34 cellular contexts compared by ENCODE assay signal in the genomic region with DNA sequence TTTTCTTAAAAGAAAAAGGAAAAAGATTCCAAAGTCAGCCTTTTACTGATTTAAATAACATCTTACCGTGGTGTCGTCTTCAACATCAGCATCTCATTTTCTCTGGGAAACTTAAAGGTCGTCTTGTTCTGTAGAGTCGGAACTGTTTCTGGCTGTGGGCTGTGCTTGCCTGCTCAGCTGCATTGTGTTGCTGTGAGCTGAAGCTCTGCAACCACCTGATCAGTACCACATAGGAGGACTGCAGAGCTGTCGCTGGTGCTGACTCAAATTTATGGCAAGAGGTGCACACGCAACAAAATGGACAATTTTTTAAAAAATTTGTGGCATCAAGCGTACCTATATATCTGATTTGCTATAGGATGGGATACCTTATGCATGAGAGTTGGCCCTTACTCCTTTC. TPM values are rescaled to one million over a fixed set of nuclear protein-coding genes. Genes with fewer than 3 reads are reported as not detected.
DNase-seq lines count a peak whose midpoint lies in the region; ATAC-seq, FAIRE-seq and TF ChIP-seq lines count a peak whose summit lies in the region.
"Had no signal": no experiment of that assay in that cellular context is flagged by ENCODE, and none has a peak within 500 bp of the region (broad histone marks: within the 10 kb centered on the region; RNA-seq: fewer than 3 reads in every experiment).

A gene with protein sequence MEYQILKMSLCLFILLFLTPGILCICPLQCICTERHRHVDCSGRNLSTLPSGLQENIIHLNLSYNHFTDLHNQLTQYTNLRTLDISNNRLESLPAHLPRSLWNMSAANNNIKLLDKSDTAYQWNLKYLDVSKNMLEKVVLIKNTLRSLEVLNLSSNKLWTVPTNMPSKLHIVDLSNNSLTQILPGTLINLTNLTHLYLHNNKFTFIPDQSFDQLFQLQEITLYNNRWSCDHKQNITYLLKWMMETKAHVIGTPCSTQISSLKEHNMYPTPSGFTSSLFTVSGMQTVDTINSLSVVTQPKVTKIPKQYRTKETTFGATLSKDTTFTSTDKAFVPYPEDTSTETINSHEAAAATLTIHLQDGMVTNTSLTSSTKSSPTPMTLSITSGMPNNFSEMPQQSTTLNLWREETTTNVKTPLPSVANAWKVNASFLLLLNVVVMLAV (minus strand): TSS at position 150 of the 400 bp plus-strand sequence. CDS start 908 bp downstream, outside the sequence.

- H3K27ac ChIP-seq in caudate nucleus (ENCODE audit: low read depth, low read length) (peak within 1 kb of the TSS; percentile 95), layer of hippocampus (ENCODE audit: low read depth, low read length) (peak within 1 kb of the TSS; percentile 81), substantia nigra (ENCODE audit: low read depth, low read length, poor library complexity, severe bottlenecking) (peak within 1 kb of the TSS; percentile 92)
- H3K27ac ChIP-seq: BLaER1 treated with 17β-estradiol and CSF1 and Interleukin-3, amounts not matched to agents 10 nM and 100 nM; left ventricle myocardium inferior; psoas muscle; RWPE1; upper lobe of left lung had no signal

- H3K36me3 Mint-ChIP-seq in HFFc6 (ENCODE audit: low read depth): peaks cover 25% of the 10 kb centered on the region

- H3K27me3 ChIP-seq in layer of hippocampus (ENCODE audit: control insufficient read depth, insufficient read depth, low read length): no peaks in the 10 kb centered on the region
- H3K27me3 ChIP-seq: BLaER1 treated with 17β-estradiol and CSF1 and Interleukin-3, amounts not matched to agents 10 nM and 100 nM; upper lobe of left lung had no signal

- H3K4me3 Mint-ChIP-seq in HFFc6: no peak within 1 kb of the TSS; the same call in 1 of the 2 replicates
- H3K4me3 Mint-ChIP-seq: activated CD8-positive, alpha-beta memory T cell treated with anti-CD3 and anti-CD28 coated beads, Interleukin-2, amount 10 ng/mL, durations not matched to agents 7 days and 5 days; activated naive CD4-positive, alpha-beta T cell treated with anti-CD3 and anti-CD28 coated beads, Interleukin-2, amount 50 U/mL, for 24 hours; activated T-helper 1 cell treated with anti-CD3 and anti-CD28 coated beads, Interleukin-12 subunit alpha, Interleukin-12 subunit beta, Interleukin-2, Interleukin-4 antibody, amounts not matched to agents 30 ng/mL and 10 ng/mL and 1 ng/mL, durations not matched to agents 14 hours and 24 hours and 36 hours; immature natural killer cell; nephron had no signal

- no peak for TF ChIP-seq CTCF in HFFc6 (IDR thresholded peaks at IDR 0.05)

- FAIRE-seq in GM12892 (lab: Jason Lieb, UNC): peak; percentile 9
- FAIRE-seq: GM12878, HepG2 had no signal

- no peaks in the 10 kb centered on the region; the same call in 1 of the 2 replicates for H3K4me1 Mint-ChIP-seq in HFFc6 (ENCODE audit: low read depth)
- H3K4me1 Mint-ChIP-seq: nephron had no signal

- no peak for DNase-seq in GM12892 (ENCODE audit: insufficient read length)
- DNase-seq in caudate nucleus (lab: John Stamatoyannopoulos, UW): peak in 54 of 61 donors; percentile 10 to 94 (median 70)
- peak in 41 of 49 donors; percentile 2 to 88 (median 56) for DNase-seq in substantia nigra (lab: John Stamatoyannopoulos, UW)
- DNase-seq in HFFc6: no peak
- DNase-seq in T1000 (lab: John Stamatoyannopoulos, UW): no peak
- no peak for DNase-seq in activated CD8-positive, alpha-beta memory T cell treated with anti-CD3 and anti-CD28 coated beads, Interleukin-2, amount 50 U/mL, for 48 hours
- DNase-seq: ACHN; activated CD4-positive, alpha-beta T cell treated with anti-CD3 and anti-CD28 coated beads, Interleukin-2, amount 50 U/mL, for 1 hour; activated CD8-positive, alpha-beta memory T cell treated with anti-CD3 and anti-CD28 coated beads, Interleukin-2, amount 10 ng/mL, durations not matched to agents 7 days and 5 days; Caco-2; DMS79 treated with DMSO at 0.1 percent for 48 hours; effector CD8-positive, alpha-beta T cell; foreskin fibroblast; immature natural killer cell; Kasumi-1; left ventricle myocardium inferior; mucosa of descending colon; NCI-H1048; NCI-H2029; NCI-H226; NCI-H82; psoas muscle; stimulated activated CD8-positive, alpha-beta memory T cell treated with anti-CD3 and anti-CD28 coated beads, Interleukin-4, amount 100 ng/mL, for 48 hours; upper lobe of left lung had no signal

- ATAC-seq in GM18519 (IDR thresholded peaks at IDR 0.05; ENCODE audit: low FRiP score, unreplicated experiment): no peak
- ATAC-seq: activated CD8-positive, alpha-beta memory T cell treated with anti-CD3 and anti-CD28 coated beads, Interleukin-2, amount 10 ng/mL, durations not matched to agents 7 days and 5 days; GM12878; HepG2; mucosa of descending colon; psoas muscle had no signal

- TF ChIP-seq POLR2A in GM12892 (IDR thresholded peaks at IDR 0.05; ENCODE audit: low read depth, low read length): no peak

- peaks cover 2% of the 10 kb centered on the region; the same call in 1 of the 2 replicates for H3K27me3 Mint-ChIP-seq in HFFc6 (ENCODE audit: insufficient read depth)
- H3K27me3 Mint-ChIP-seq: activated CD8-positive, alpha-beta memory T cell treated with anti-CD3 and anti-CD28 coated beads, Interleukin-2, amount 10 ng/mL, durations not matched to agents 7 days and 5 days; activated naive CD4-positive, alpha-beta T cell treated with anti-CD3 and anti-CD28 coated beads, Interleukin-2, amount 50 U/mL, for 24 hours had no signal

- H3K9me3 Mint-ChIP-seq in HFFc6: no peaks in the 10 kb centered on the region
- H3K9me3 Mint-ChIP-seq: activated naive CD4-positive, alpha-beta T cell treated with anti-CD3 and anti-CD28 coated beads, Interleukin-2, amount 50 U/mL, for 24 hours; activated T-helper 1 cell treated with anti-CD3 and anti-CD28 coated beads, Interleukin-12 subunit alpha, Interleukin-12 subunit beta, Interleukin-2, Interleukin-4 antibody, amounts not matched to agents 30 ng/mL and 10 ng/mL and 1 ng/mL, durations not matched to agents 14 hours and 24 hours and 36 hours; immature natural killer cell; nephron had no signal

- H3K27ac Mint-ChIP-seq in HFFc6: no peak within 1 kb of the TSS
- H3K27ac Mint-ChIP-seq: activated CD8-positive, alpha-beta memory T cell treated with anti-CD3 and anti-CD28 coated beads, Interleukin-2, amount 10 ng/mL, durations not matched to agents 7 days and 5 days; activated naive CD4-positive, alpha-beta T cell treated with anti-CD3 and anti-CD28 coated beads, Interleukin-2, amount 50 U/mL, for 24 hours; activated T-helper 1 cell treated with anti-CD3 and anti-CD28 coated beads, Interleukin-12 subunit alpha, Interleukin-12 subunit beta, Interleukin-2, Interleukin-4 antibody, amounts not matched to agents 30 ng/mL and 10 ng/mL and 1 ng/mL, durations not matched to agents 14 hours and 24 hours and 36 hours; nephron had no signal

RNA-seq across cellular contexts. Expression of the gene that starts here (rescaled TPM):
- polyA plus RNA-seq in GM12892 (2012; ENCODE audit: missing spikeins): 3.9 TPM
- under 1 TPM in 1 of 6 experiments, not detected in 5; 0.26 TPM for total RNA-seq in HFFc6 (2021; fragmentation: NEBNext Ultra II Directional; extraction: Animal tissue kit (Norgen Biotek cat#: 25700))
- total RNA-seq: Caco-2, epithelial cell of proximal tubule, HepG2, psoas muscle had no signal
- polyA plus RNA-seq: HepG2 had no signal

Comparison
In these comparisons a context has a peak if more than half of its experiments do, and no peak if none do; other contexts are left out.
1. DNase-seq: peak in caudate nucleus (54 of 61) and substantia nigra (41 of 49); none in GM12892 (single experiment), HFFc6 (single experiment), T1000 (single experiment) and activated CD8-positive, alpha-beta memory T cell treated with anti-CD3 and anti-CD28 coated beads, Interleukin-2, amount 50 U/mL, for 48 hours (single experiment).
2. Peak in every context shown above with its lines, with median percentiles within 50 percentile points of each other: H3K27ac ChIP-seq.